9 cellular contexts compared by ENCODE assay signal in the genomic region with DNA sequence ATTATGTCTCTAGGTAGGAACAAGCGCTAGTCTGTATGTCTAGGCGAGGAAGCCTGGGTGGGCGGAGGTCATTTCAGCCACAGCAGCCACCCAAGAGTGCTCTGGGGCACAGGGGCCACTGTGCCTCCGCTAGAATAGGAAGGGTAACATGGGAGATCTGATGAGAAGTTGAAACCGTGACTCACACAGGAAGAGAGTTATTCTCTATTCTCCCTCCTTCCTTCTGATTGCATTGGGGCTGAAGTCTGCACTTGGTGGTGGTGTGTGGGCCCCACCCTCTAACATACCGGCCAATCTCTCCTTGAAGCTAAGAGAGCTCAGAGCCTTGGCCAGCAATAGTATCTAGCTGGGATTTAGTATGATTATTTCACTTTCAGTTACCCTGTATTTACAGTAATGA. TPM values are rescaled to one million over a fixed set of nuclear protein-coding genes. Genes with fewer than 3 reads are reported as not detected.
DNase-seq lines count a peak whose midpoint lies in the region; ATAC-seq and TF ChIP-seq lines count a peak whose summit lies in the region.
"Had no signal": no experiment of that assay in that cellular context is flagged by ENCODE, and none has a peak within 500 bp of the region (broad histone marks: within the 10 kb centered on the region; RNA-seq: fewer than 3 reads in every experiment).

No MANE protein-coding gene starts in this region.

- peaks cover 13% of the 10 kb centered on the region for H3K4me1 Mint-ChIP-seq in T-helper 17 cell
- peaks cover 23% of the 10 kb centered on the region for H3K4me1 Mint-ChIP-seq in stimulated activated effector memory CD8-positive, alpha-beta T cell treated with anti-CD3 and anti-CD28 coated beads, Interleukin-12 subunit alpha, Interleukin-12 subunit beta, amount 100 ng/mL, for 72 hours

- DNase-seq in right cardiac atrium: no peak
- DNase-seq in left ventricle myocardium superior: no peak
- DNase-seq in T-helper 17 cell: no peak
- DNase-seq in stimulated activated effector memory CD8-positive, alpha-beta T cell treated with anti-CD3 and anti-CD28 coated beads, Interleukin-12 subunit alpha, Interleukin-12 subunit beta, amount 100 ng/mL, for 72 hours (ENCODE audit: low spot score in 2 of 2): peak in 1 of 2 donors; percentile 62
- no peak for DNase-seq in foreskin fibroblast
- no peak for DNase-seq in superior temporal gyrus (ENCODE audit: extremely low spot score)
- DNase-seq in C1 segment of cervical spinal cord (lab: John Stamatoyannopoulos, UW): no peak
- DNase-seq: DND-41 had no signal

- no peaks in the 10 kb centered on the region for H3K9me3 ChIP-seq in right cardiac atrium (ENCODE audit: control insufficient read depth, low read length)
- no peaks in the 10 kb centered on the region for H3K9me3 ChIP-seq in T-helper 17 cell (ENCODE audit: control insufficient read depth, low read length, poor library complexity, severe bottlenecking)

- no peaks in the 10 kb centered on the region for H3K27me3 ChIP-seq in right cardiac atrium (ENCODE audit: control insufficient read depth, insufficient read depth)

- WGBS in right cardiac atrium: 82% methylated on average over 6 of the region's 6 CpGs

- H3K27ac ChIP-seq in right cardiac atrium (ENCODE audit: low read length): no peak overlapping the region

- H3K4me3 Mint-ChIP-seq in T-helper 17 cell: no peak overlapping the region
- no peak overlapping the region for H3K4me3 Mint-ChIP-seq in stimulated activated effector memory CD8-positive, alpha-beta T cell treated with anti-CD3 and anti-CD28 coated beads, Interleukin-12 subunit alpha, Interleukin-12 subunit beta, amount 100 ng/mL, for 72 hours

- H3K4me1 ChIP-seq in right cardiac atrium (ENCODE audit: control insufficient read depth, insufficient read depth, low read length): no peaks in the 10 kb centered on the region

- H3K27me3 Mint-ChIP-seq in T-helper 17 cell: no peaks in the 10 kb centered on the region

- TF ChIP-seq CTCF in foreskin fibroblast (IDR thresholded peaks at IDR 0.05; ENCODE audit: low read depth, low read length): no peak

- H3K36me3 Mint-ChIP-seq in T-helper 17 cell (ENCODE audit: low read depth): peaks cover 13% of the 10 kb centered on the region
- peaks cover 20% of the 10 kb centered on the region for H3K36me3 Mint-ChIP-seq in stimulated activated effector memory CD8-positive, alpha-beta T cell treated with anti-CD3 and anti-CD28 coated beads, Interleukin-12 subunit alpha, Interleukin-12 subunit beta, amount 100 ng/mL, for 72 hours

- H3K9me3 Mint-ChIP-seq in stimulated activated effector memory CD8-positive, alpha-beta T cell treated with anti-CD3 and anti-CD28 coated beads, Interleukin-12 subunit alpha, Interleukin-12 subunit beta, amount 100 ng/mL, for 72 hours: no peaks in the 10 kb centered on the region

- H3K4me3 ChIP-seq in right cardiac atrium (ENCODE audit: low read length) (no peak overlapping the region), foreskin fibroblast (ENCODE audit: low read depth in 1 of 2, low read length in 2 of 2) (no peak overlapping the region)

- no peak overlapping the region for H3K27ac Mint-ChIP-seq in T-helper 17 cell
- peak overlapping the region; percentile 74 for H3K27ac Mint-ChIP-seq in stimulated activated effector memory CD8-positive, alpha-beta T cell treated with anti-CD3 and anti-CD28 coated beads, Interleukin-12 subunit alpha, Interleukin-12 subunit beta, amount 100 ng/mL, for 72 hours

- intact Hi-C loops in right cardiac atrium (cut with DNase I): no loop called here
- intact Hi-C loops in left ventricle myocardium superior (cut with micrococcal nuclease): no loop called here

- ATAC-seq in right cardiac atrium (peak; percentile 47 to 74), left ventricle myocardium superior (no peak), HG03025 (IDR thresholded peaks at IDR 0.05; ENCODE audit: low FRiP score, unreplicated experiment) (peak; percentile 62), T-helper 17 cell (peak; percentile 54)
- ATAC-seq in stimulated activated effector memory CD8-positive, alpha-beta T cell treated with anti-CD3 and anti-CD28 coated beads, Interleukin-12 subunit alpha, Interleukin-12 subunit beta, amount 100 ng/mL, for 72 hours: peak; percentile 98

RNA-seq across cellular contexts. Expression of gene GGACT, which starts 20.3 kb away (rescaled TPM):
- total RNA-seq in right cardiac atrium (1 to 10 TPM; 1.0 to 2.2 (median 1.8) TPM), left ventricle myocardium superior (1.4 TPM), T-helper 17 cell (1 to 10 TPM; 5.7 to 6.2 TPM)
- polyA plus RNA-seq in right cardiac atrium: 0.63 TPM
